In the genomic region with DNA sequence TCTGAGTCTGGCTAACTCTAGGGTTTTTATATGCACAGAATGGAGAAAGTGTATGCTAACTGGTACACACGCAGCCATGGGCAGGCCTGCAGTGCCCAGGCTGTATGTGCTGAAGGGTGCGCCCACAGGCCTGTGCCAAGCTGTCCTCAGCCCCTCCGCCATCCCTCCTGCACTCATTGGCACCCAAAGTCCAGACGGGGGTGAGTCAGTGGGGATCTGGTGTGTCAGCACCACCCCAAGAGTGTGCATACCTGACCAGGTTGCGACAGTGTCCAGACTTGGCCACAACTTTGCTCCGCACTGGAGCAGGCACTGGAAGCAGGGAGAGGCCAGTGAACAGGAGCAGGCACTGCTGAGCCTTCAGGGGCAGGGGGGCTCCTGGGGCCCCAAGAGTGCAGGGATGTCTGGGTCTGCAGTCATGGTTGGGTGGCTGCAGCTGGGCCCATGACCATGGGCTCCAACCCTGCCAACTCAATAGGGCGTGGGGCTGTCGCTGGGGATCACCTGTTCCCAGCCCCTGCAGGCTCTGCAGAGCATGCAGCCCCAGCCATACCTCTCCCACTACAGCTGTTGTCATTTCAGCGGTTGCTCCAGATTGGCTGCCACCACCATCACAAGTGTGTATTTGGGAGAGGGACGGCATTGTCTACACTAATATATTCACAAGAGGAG, we compare ENCODE assay signal across 22 cellular contexts.
DNase-seq lines count a peak whose midpoint lies in the region; ATAC-seq and TF ChIP-seq lines count a peak whose summit lies in the region.
"Had no signal": no experiment of that assay in that cellular context is flagged by ENCODE, and none has a peak within 500 bp of the region (broad histone marks: within the 10 kb centered on the region; RNA-seq: fewer than 3 reads in every experiment).

No MANE protein-coding gene starts in this region.

- H3K9me3 ChIP-seq in right cardiac atrium (ENCODE audit: control insufficient read depth, low read length) (no peaks in the 10 kb centered on the region), lower lobe of right lung (no peaks in the 10 kb centered on the region), upper lobe of right lung (no peaks in the 10 kb centered on the region)
- H3K9me3 ChIP-seq: SK-N-SH had no signal

- H3K4me3 Mint-ChIP-seq in WTC11, result no peak overlapping the region
- H3K4me3 Mint-ChIP-seq: CD4-positive, CD25-positive, alpha-beta regulatory T cell; IgD-negative memory B cell had no signal

- H3K4me1 Mint-ChIP-seq in WTC11, result no peaks in the 10 kb centered on the region
- H3K4me1 Mint-ChIP-seq: CD4-positive, CD25-positive, alpha-beta regulatory T cell; IgD-negative memory B cell had no signal

- WGBS in right cardiac atrium, result 93% methylated on average over 10 of the region's 10 CpGs

- H3K9me3 Mint-ChIP-seq in WTC11, result no peaks in the 10 kb centered on the region

- ATAC-seq in right cardiac atrium (peak; percentile 14 to 20), left ventricle myocardium superior (no peak), WTC11 (peak; percentile 60), lower lobe of right lung (peak; percentile 37 to 50), upper lobe of right lung (peak; percentile 40), GM21717 (IDR thresholded peaks at IDR 0.05; ENCODE audit: unreplicated experiment) (no peak)
- ATAC-seq: HCT116, PC-3 had no signal

- intact Hi-C loops in right cardiac atrium (cut with DNase I) (no loop called here), left ventricle myocardium superior (cut with micrococcal nuclease) (no loop called here), lower lobe of right lung (cut with DNase I) (no loop called here), upper lobe of right lung (cut with DNase I) (no loop called here)

- H3K27ac ChIP-seq in right cardiac atrium (ENCODE audit: low read length), result no peak overlapping the region
- H3K27ac ChIP-seq in lower lobe of right lung, result no peak overlapping the region
- no peak overlapping the region for H3K27ac ChIP-seq in upper lobe of right lung

- H3K4me1 ChIP-seq in right cardiac atrium (ENCODE audit: control insufficient read depth, insufficient read depth, low read length), result no peaks in the 10 kb centered on the region
- no peaks in the 10 kb centered on the region for H3K4me1 ChIP-seq in lower lobe of right lung
- H3K4me1 ChIP-seq in upper lobe of right lung, result no peaks in the 10 kb centered on the region

- H3K27ac Mint-ChIP-seq in WTC11, result no peak overlapping the region
- H3K27ac Mint-ChIP-seq: CD4-positive, CD25-positive, alpha-beta regulatory T cell had no signal

- DNase-seq in right cardiac atrium, result peak in 2 of 3 donors; percentile 10 to 37
- DNase-seq in left ventricle myocardium superior, result no peak
- DNase-seq in WTC11 (ENCODE audit: low spot score), result peak; percentile 7
- DNase-seq in lower lobe of right lung, result no peak
- no peak for DNase-seq in upper lobe of right lung
- no peak for DNase-seq in putamen (ENCODE audit: low spot score)
- DNase-seq in LoVo (ENCODE audit: low spot score), result no peak
- DNase-seq: CD4-positive, CD25-positive, alpha-beta regulatory T cell; DMS79 treated with DMSO at 0.1 percent for 48 hours; GOT3; MV-4-11; NCI-H1694; NCI-H2081; NCI-H2171; NCI-H526; PC-3; RPMI8226; SHP77; SK-N-SH had no signal

- CTCF ChIA-PET in WTC11 (lab: Charles Lee), result interaction anchor here (0.5 kb wide), 1 partner anchor 1189 kb away, joined by 5 read pairs; no protein-coding TSS in a partner anchor

- POLR2A ChIA-PET in WTC11 (lab: Charles Lee), result no interaction called here

- H3K36me3 ChIP-seq in lower lobe of right lung, result no peaks in the 10 kb centered on the region
- no peaks in the 10 kb centered on the region for H3K36me3 ChIP-seq in upper lobe of right lung

- H3K27me3 Mint-ChIP-seq in WTC11 (ENCODE audit: low read depth), result no peaks in the 10 kb centered on the region
- H3K27me3 Mint-ChIP-seq: CD4-positive, CD25-positive, alpha-beta regulatory T cell; IgD-negative memory B cell had no signal

- H3K27me3 ChIP-seq in right cardiac atrium (ENCODE audit: control insufficient read depth, insufficient read depth), result no peaks in the 10 kb centered on the region
- no peaks in the 10 kb centered on the region for H3K27me3 ChIP-seq in lower lobe of right lung (ENCODE audit: low read depth)
- no peaks in the 10 kb centered on the region for H3K27me3 ChIP-seq in upper lobe of right lung

- H3K4me3 ChIP-seq in right cardiac atrium (ENCODE audit: low read length) (no peak overlapping the region), lower lobe of right lung (no peak overlapping the region), upper lobe of right lung (no peak overlapping the region)

- TF ChIP-seq CTCF in WTC11 (IDR thresholded peaks at IDR 0.05), result no peak
- TF ChIP-seq CTCF in lower lobe of right lung (IDR thresholded peaks at IDR 0.05), result no peak
- TF ChIP-seq CTCF in upper lobe of right lung (IDR thresholded peaks at IDR 0.05), result no peak

- H3K36me3 Mint-ChIP-seq in WTC11, result no peaks in the 10 kb centered on the region
- H3K36me3 Mint-ChIP-seq: CD4-positive, CD25-positive, alpha-beta regulatory T cell; IgD-negative memory B cell had no signal

TF ChIP-seq in WTC11, 78 proteins besides CTCF, POLR2A, EP300 and RAD21:
- TF ChIP-seq JUN (CRISPR knock-in tag; IDR thresholded peaks at IDR 0.05) (no peak), FOXK1 (CRISPR knock-in tag; IDR thresholded peaks at IDR 0.05) (no peak), RORB (CRISPR knock-in tag; IDR thresholded peaks at IDR 0.05) (no peak), SOX15 (CRISPR knock-in tag; IDR thresholded peaks at IDR 0.05) (no peak), ZNF396 (CRISPR knock-in tag; IDR thresholded peaks at IDR 0.05; ENCODE audit: borderline replicate concordance) (no peak), ATF1 (CRISPR knock-in tag; IDR thresholded peaks at IDR 0.05) (no peak), SMAD3 (CRISPR knock-in tag; IDR thresholded peaks at IDR 0.05; ENCODE audit: borderline replicate concordance) (no peak), ZNF219 (CRISPR knock-in tag; IDR thresholded peaks at IDR 0.05; ENCODE audit: borderline replicate concordance) (no peak), ZNF423 (CRISPR knock-in tag; IDR thresholded peaks at IDR 0.05) (no peak), TP53 (CRISPR knock-in tag; IDR thresholded peaks at IDR 0.05) (no peak), IRF2 (CRISPR knock-in tag; IDR thresholded peaks at IDR 0.05; ENCODE audit: borderline replicate concordance, low read depth) (no peak), ELF4 (CRISPR knock-in tag; IDR thresholded peaks at IDR 0.05; ENCODE audit: low read depth) (no peak)
- TF ChIP-seq, protein P1, sequence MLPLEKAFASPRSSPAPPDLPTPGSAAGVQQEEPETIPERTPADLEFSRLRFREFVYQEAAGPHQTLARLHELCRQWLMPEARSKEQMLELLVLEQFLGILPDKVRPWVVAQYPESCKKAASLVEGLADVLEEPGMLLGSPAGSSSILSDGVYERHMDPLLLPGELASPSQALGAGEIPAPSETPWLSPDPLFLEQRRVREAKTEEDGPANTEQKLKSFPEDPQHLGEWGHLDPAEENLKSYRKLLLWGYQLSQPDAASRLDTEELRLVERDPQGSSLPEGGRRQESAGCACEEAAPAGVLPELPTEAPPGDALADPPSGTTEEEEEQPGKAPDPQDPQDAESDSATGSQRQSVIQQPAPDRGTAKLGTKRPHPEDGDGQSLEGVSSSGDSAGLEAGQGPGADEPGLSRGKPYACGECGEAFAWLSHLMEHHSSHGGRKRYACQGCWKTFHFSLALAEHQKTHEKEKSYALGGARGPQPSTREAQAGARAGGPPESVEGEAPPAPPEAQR (CRISPR knock-in tag; IDR thresholded peaks at IDR 0.05), result no peak
- TF ChIP-seq, protein P2, sequence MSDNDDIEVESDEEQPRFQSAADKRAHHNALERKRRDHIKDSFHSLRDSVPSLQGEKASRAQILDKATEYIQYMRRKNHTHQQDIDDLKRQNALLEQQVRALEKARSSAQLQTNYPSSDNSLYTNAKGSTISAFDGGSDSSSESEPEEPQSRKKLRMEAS (CRISPR knock-in tag; IDR thresholded peaks at IDR 0.05), result no peak

Comparison
In these comparisons a context has a peak if more than half of its experiments do, and no peak if none do; other contexts are left out.
1. ATAC-seq: peak in right cardiac atrium (2 of 2), WTC11 (single experiment), lower lobe of right lung (2 of 2) and upper lobe of right lung (single experiment); none in left ventricle myocardium superior (single experiment) and GM21717 (single experiment).
2. DNase-seq: peak in right cardiac atrium (2 of 3) and WTC11 (single experiment); none in left ventricle myocardium superior (single experiment), lower lobe of right lung (single experiment), upper lobe of right lung (single experiment), putamen (single experiment) and LoVo (single experiment).